Comparison of ENCODE assay signal across 11 cellular contexts in the genomic region with DNA sequence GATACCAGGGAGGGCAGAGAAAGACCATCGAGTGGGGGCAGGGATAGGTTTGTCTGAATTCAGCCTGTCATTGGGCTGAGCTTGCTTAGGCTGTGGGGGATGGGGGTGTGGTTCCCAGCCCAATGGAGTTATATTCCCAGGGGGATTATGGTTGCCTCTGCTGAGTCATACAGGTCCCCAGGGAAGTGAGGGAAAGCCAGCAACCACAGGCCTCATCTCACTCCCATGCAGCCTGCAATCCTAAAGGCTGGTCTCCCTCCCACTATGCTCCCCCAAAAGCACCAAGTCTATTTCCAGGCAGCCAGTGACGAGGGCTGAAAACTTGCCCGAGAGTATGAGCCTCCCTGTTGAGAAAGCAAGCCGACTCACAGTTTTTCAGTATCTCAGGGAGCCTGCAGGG. TPM values are rescaled to one million over a fixed set of nuclear protein-coding genes. Genes with fewer than 3 reads are reported as not detected.
A peak's percentile ranks its signal among the peaks of the same experiment; 100 is the strongest.
DNase-seq lines count a peak whose midpoint lies in the region; ATAC-seq and TF ChIP-seq lines count a peak whose summit lies in the region.
"Had no signal": no experiment of that assay in that cellular context is flagged by ENCODE, and none has a peak within 500 bp of the region (broad histone marks: within the 10 kb centered on the region; RNA-seq: fewer than 3 reads in every experiment).

No MANE protein-coding gene starts in this region.

- no peak overlapping the region for H3K4me3 ChIP-seq in cardiac fibroblast (replicated peaks in 1 of 2; ENCODE audit: low read depth in 2 of 2, low read length in 2 of 2)
- H3K4me3 ChIP-seq in heart left ventricle: no peak overlapping the region

- no peaks in the 10 kb centered on the region for H3K4me1 ChIP-seq in heart left ventricle

- TF ChIP-seq CTCF in cardiac fibroblast (IDR thresholded peaks at IDR 0.05; ENCODE audit: low read depth, low read length) (no peak), heart left ventricle (IDR thresholded peaks at IDR 0.05) (no peak)

- WGBS in heart left ventricle, 4 donors: 30 to 57% (median 47%) methylated on average over 3 to 4 of the region's 4 CpGs

- intact Hi-C loops in heart left ventricle (cut with DNase I): no loop called here

- H3K27ac ChIP-seq in heart left ventricle: no peak overlapping the region

- no peaks in the 10 kb centered on the region for H3K9me3 ChIP-seq in heart left ventricle

- H3K36me3 ChIP-seq in heart left ventricle: no peaks in the 10 kb centered on the region

- H3K27me3 ChIP-seq in heart left ventricle: peaks cover 0 to 6% (median 0%) of the 10 kb centered on the region in 9 donors

- no peak for TF ChIP-seq POLR2A in heart left ventricle (IDR thresholded peaks at IDR 0.05)

- peak; percentile 35 for ATAC-seq in GM18511 (IDR thresholded peaks at IDR 0.05; ENCODE audit: unreplicated experiment)
- ATAC-seq in heart left ventricle: no peak
- ATAC-seq in GM19351 (IDR thresholded peaks at IDR 0.05; ENCODE audit: unreplicated experiment): no peak
- no peak for ATAC-seq in GM21786 (IDR thresholded peaks at IDR 0.05; ENCODE audit: unreplicated experiment)
- ATAC-seq: left colon, right cardiac atrium had no signal

- DNase-seq in NCI-H1436 treated with DMSO at 0.1 percent for 48 hours (lab: John Stamatoyannopoulos, UW) (peak; percentile 90), cardiac fibroblast (ENCODE audit: low read depth in 2 of 2) (peak; percentile 70 to 89), renal cortical epithelial cell (ENCODE audit: low read depth) (peak; percentile 8), heart left ventricle (no peak)
- no peak for DNase-seq in stimulated activated naive CD4-positive, alpha-beta T cell (lab: John Stamatoyannopoulos, UW)
- DNase-seq: effector memory CD4-positive, alpha-beta T cell; left colon; right cardiac atrium had no signal

RNA-seq across cellular contexts. Expression of gene AFM, which starts 39.3 kb away (rescaled TPM):
- not detected in 2 replicates for total RNA-seq in renal cortical epithelial cell
- not detected for total RNA-seq in heart left ventricle
- polyA plus RNA-seq in heart left ventricle: not detected
- total RNA-seq: left colon, right cardiac atrium had no signal
- polyA plus RNA-seq: right cardiac atrium had no signal

Comparison
In these comparisons a context has a peak if more than half of its experiments do, and no peak if none do; other contexts are left out.
1. DNase-seq: peak in NCI-H1436 treated with DMSO at 0.1 percent for 48 hours (single experiment), cardiac fibroblast (2 of 2) and renal cortical epithelial cell (single experiment); none in heart left ventricle (0 of 5) and stimulated activated naive CD4-positive, alpha-beta T cell (0 of 6).